In the genomic region with DNA sequence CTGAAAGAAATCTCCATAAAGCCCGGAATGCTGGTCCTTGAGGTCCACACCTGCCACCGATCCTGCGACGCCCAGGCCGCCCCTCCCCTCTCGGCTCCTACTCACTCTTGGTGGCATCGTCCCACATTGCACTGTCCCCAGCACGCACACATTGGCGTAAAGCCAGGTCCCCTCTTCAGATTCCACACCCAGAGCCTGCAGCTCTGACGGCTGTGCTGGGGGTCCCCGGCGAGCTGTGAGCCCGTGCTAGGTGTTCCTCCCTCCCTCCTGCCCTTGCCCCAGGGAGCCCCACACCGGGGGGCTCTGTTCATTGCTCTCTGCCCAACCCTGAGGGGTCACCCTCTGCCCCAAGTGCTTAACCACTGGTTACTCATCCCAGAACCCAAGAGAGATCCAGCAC, we compare ENCODE assay signal across 25 cellular contexts. TPM values are rescaled to one million over a fixed set of nuclear protein-coding genes. Genes with fewer than 3 reads are reported as not detected.
DNase-seq lines count a peak whose midpoint lies in the region; ATAC-seq and TF ChIP-seq lines count a peak whose summit lies in the region.
"Had no signal": no experiment of that assay in that cellular context is flagged by ENCODE, and none has a peak within 500 bp of the region (broad histone marks: within the 10 kb centered on the region; RNA-seq: fewer than 3 reads in every experiment).

No MANE protein-coding gene starts in this region.

- no peaks in the 10 kb centered on the region for H3K4me1 Mint-ChIP-seq in activated naive CD8-positive, alpha-beta T cell treated with anti-CD3 and anti-CD28 coated beads, Interleukin-2, amount 50 U/mL, for 24 hours
- H3K4me1 Mint-ChIP-seq in activated naive CD8-positive, alpha-beta T cell treated with anti-CD3 and anti-CD28 coated beads for 36 hours, result no peaks in the 10 kb centered on the region
- H3K4me1 Mint-ChIP-seq in stimulated activated memory B cell treated with anti-CD40 and anti-IgM and Interleukin-4, amounts not matched to agents 10 μg/mL and 1 μg/mL and 100 μg/mL, for 72 hours, result no peaks in the 10 kb centered on the region
- H3K4me1 Mint-ChIP-seq: GM23338, H9 had no signal

- H3K36me3 ChIP-seq in MM.1S (replicated peaks; ENCODE audit: insufficient read depth, low read length), result no peaks in the 10 kb centered on the region
- H3K36me3 ChIP-seq: BLaER1 treated with 17β-estradiol and CSF1 and Interleukin-3, amounts not matched to agents 10 nM and 100 nM had no signal

- H3K9ac ChIP-seq in MM.1S (ENCODE audit: low read length), result no peak overlapping the region
- H3K9ac ChIP-seq: BLaER1 treated with 17β-estradiol and CSF1 and Interleukin-3, amounts not matched to agents 10 nM and 100 nM; SK-N-SH had no signal

- TF ChIP-seq CTCF in MM.1S (IDR thresholded peaks at IDR 0.05; ENCODE audit: low read length), result no peak

- H3K9me3 ChIP-seq in MM.1S (replicated peaks; ENCODE audit: insufficient read depth, low read length), result no peaks in the 10 kb centered on the region

- H3K27ac Mint-ChIP-seq in activated naive CD8-positive, alpha-beta T cell treated with anti-CD3 and anti-CD28 coated beads, Interleukin-2, amount 50 U/mL, for 24 hours, result no peak overlapping the region
- H3K27ac Mint-ChIP-seq in activated naive CD8-positive, alpha-beta T cell treated with anti-CD3 and anti-CD28 coated beads for 36 hours, result no peak overlapping the region
- H3K27ac Mint-ChIP-seq in stimulated activated memory B cell treated with anti-CD40 and anti-IgM and Interleukin-4, amounts not matched to agents 10 μg/mL and 1 μg/mL and 100 μg/mL, for 72 hours, result no peak overlapping the region
- H3K27ac Mint-ChIP-seq: CD4-positive, alpha-beta T cell; GM23338; H9; T-helper 1 cell treated with Interleukin-12 subunit alpha and Interleukin-12 subunit beta and Interleukin-4 antibody, amounts not matched to agents 30 μg/mL and 1 μg/mL, for 36 hours had no signal

- H3K4me3 ChIP-seq in MM.1S (ENCODE audit: low read length), result no peak overlapping the region
- H3K4me3 ChIP-seq: A549; BLaER1 treated with 17β-estradiol and CSF1 and Interleukin-3, amounts not matched to agents 10 nM and 100 nM; GM23338 had no signal

- no peaks in the 10 kb centered on the region for H4K20me1 ChIP-seq in MM.1S (ENCODE audit: insufficient read depth, low read length)
- H4K20me1 ChIP-seq: BLaER1 treated with 17β-estradiol and CSF1 and Interleukin-3, amounts not matched to agents 10 nM and 100 nM had no signal

- H3K27me3 ChIP-seq in MM.1S (replicated peaks; ENCODE audit: insufficient read depth, low read length), result no peaks in the 10 kb centered on the region

- no peak overlapping the region for H2AFZ ChIP-seq in MM.1S (ENCODE audit: low read length)

- no peaks in the 10 kb centered on the region for H3K36me3 Mint-ChIP-seq in activated naive CD8-positive, alpha-beta T cell treated with anti-CD3 and anti-CD28 coated beads, Interleukin-2, amount 50 U/mL, for 24 hours (ENCODE audit: low read depth)
- H3K36me3 Mint-ChIP-seq in activated naive CD8-positive, alpha-beta T cell treated with anti-CD3 and anti-CD28 coated beads for 36 hours, result no peaks in the 10 kb centered on the region
- no peaks in the 10 kb centered on the region for H3K36me3 Mint-ChIP-seq in stimulated activated memory B cell treated with anti-CD40 and anti-IgM and Interleukin-4, amounts not matched to agents 10 μg/mL and 1 μg/mL and 100 μg/mL, for 72 hours

- H3K9me3 Mint-ChIP-seq in activated naive CD8-positive, alpha-beta T cell treated with anti-CD3 and anti-CD28 coated beads, Interleukin-2, amount 50 U/mL, for 24 hours, result no peaks in the 10 kb centered on the region
- no peaks in the 10 kb centered on the region for H3K9me3 Mint-ChIP-seq in activated naive CD8-positive, alpha-beta T cell treated with anti-CD3 and anti-CD28 coated beads for 36 hours
- no peaks in the 10 kb centered on the region for H3K9me3 Mint-ChIP-seq in stimulated activated memory B cell treated with anti-CD40 and anti-IgM and Interleukin-4, amounts not matched to agents 10 μg/mL and 1 μg/mL and 100 μg/mL, for 72 hours
- H3K9me3 Mint-ChIP-seq: CD4-positive, alpha-beta T cell; T-helper 1 cell treated with Interleukin-12 subunit alpha and Interleukin-12 subunit beta and Interleukin-4 antibody, amounts not matched to agents 30 μg/mL and 1 μg/mL, for 36 hours had no signal

- no peaks in the 10 kb centered on the region for H3F3A ChIP-seq in MM.1S (ENCODE audit: insufficient read depth, low read length)

- no peak overlapping the region for H3K27ac ChIP-seq in MM.1S (ENCODE audit: low read length)
- H3K27ac ChIP-seq: A549; BLaER1 treated with 17β-estradiol and CSF1 and Interleukin-3, amounts not matched to agents 10 nM and 100 nM had no signal

- H3K79me2 ChIP-seq in MM.1S (ENCODE audit: low read length), result no peaks in the 10 kb centered on the region

- DNase-seq in activated naive CD8-positive, alpha-beta T cell treated with anti-CD3 and anti-CD28 coated beads, Interleukin-2, amount 50 U/mL, for 24 hours, result no peak
- no peak for DNase-seq in activated naive CD8-positive, alpha-beta T cell treated with anti-CD3 and anti-CD28 coated beads for 36 hours
- DNase-seq in NCI-H187 treated with DMSO at 0.1 percent for 48 hours (lab: John Stamatoyannopoulos, UW), result peak; percentile 53
- DNase-seq in NCI-H345 treated with DMSO at 0.1 percent for 48 hours (lab: John Stamatoyannopoulos, UW; ENCODE audit: unreplicated experiment), result peak; percentile 42
- no peak for DNase-seq in NCI-H69 (lab: John Stamatoyannopoulos, UW)
- DNase-seq in MM.1S, result no peak
- DNase-seq: AML-193; CD4-positive, alpha-beta T cell; H9; Kasumi-1; MV-4-11; NCI-H1105; NCI-H1436 treated with DMSO at 0.1 percent for 48 hours; NCI-H2029; NCI-H2171; NCI-H226; NCI-H526; SK-N-SH; SW 1271 had no signal

- no peak overlapping the region for H3K4me2 ChIP-seq in MM.1S (ENCODE audit: low read depth, low read length)
- H3K4me2 ChIP-seq: A549; BLaER1 treated with 17β-estradiol and CSF1 and Interleukin-3, amounts not matched to agents 10 nM and 100 nM; GM23338; SK-N-SH had no signal

- H3K9me2 ChIP-seq in MM.1S (replicated peaks; ENCODE audit: insufficient read depth, low read length), result no peaks in the 10 kb centered on the region
- H3K9me2 ChIP-seq: SK-N-SH had no signal

- no peaks in the 10 kb centered on the region for H3K27me3 Mint-ChIP-seq in activated naive CD8-positive, alpha-beta T cell treated with anti-CD3 and anti-CD28 coated beads, Interleukin-2, amount 50 U/mL, for 24 hours
- peaks cover 3% of the 10 kb centered on the region for H3K27me3 Mint-ChIP-seq in activated naive CD8-positive, alpha-beta T cell treated with anti-CD3 and anti-CD28 coated beads for 36 hours
- H3K27me3 Mint-ChIP-seq in stimulated activated memory B cell treated with anti-CD40 and anti-IgM and Interleukin-4, amounts not matched to agents 10 μg/mL and 1 μg/mL and 100 μg/mL, for 72 hours, result no peaks in the 10 kb centered on the region

- no peak overlapping the region for H3K4me3 Mint-ChIP-seq in activated naive CD8-positive, alpha-beta T cell treated with anti-CD3 and anti-CD28 coated beads, Interleukin-2, amount 50 U/mL, for 24 hours
- no peak overlapping the region for H3K4me3 Mint-ChIP-seq in activated naive CD8-positive, alpha-beta T cell treated with anti-CD3 and anti-CD28 coated beads for 36 hours
- no peak overlapping the region for H3K4me3 Mint-ChIP-seq in stimulated activated memory B cell treated with anti-CD40 and anti-IgM and Interleukin-4, amounts not matched to agents 10 μg/mL and 1 μg/mL and 100 μg/mL, for 72 hours
- H3K4me3 Mint-ChIP-seq: CD4-positive, alpha-beta T cell; GM23338; H9; T-helper 1 cell treated with Interleukin-12 subunit alpha and Interleukin-12 subunit beta and Interleukin-4 antibody, amounts not matched to agents 30 μg/mL and 1 μg/mL, for 36 hours had no signal

- ATAC-seq in activated naive CD8-positive, alpha-beta T cell treated with anti-CD3 and anti-CD28 coated beads, Interleukin-2, amount 50 U/mL, for 24 hours, result peak; percentile 33
- peak; percentile 47 for ATAC-seq in stimulated activated memory B cell treated with anti-CD40 and anti-IgM and Interleukin-4, amounts not matched to agents 10 μg/mL and 1 μg/mL and 100 μg/mL, for 72 hours
- ATAC-seq: A549, GM23338 had no signal

- H3K4me1 ChIP-seq in MM.1S (ENCODE audit: low read length), result no peaks in the 10 kb centered on the region
- H3K4me1 ChIP-seq: A549 had no signal

RNA-seq across cellular contexts. Expression of gene TPO, which starts 8.5 kb away (rescaled TPM):
- not detected for total RNA-seq in activated naive CD8-positive, alpha-beta T cell treated with anti-CD3 and anti-CD28 coated beads for 36 hours
- total RNA-seq: GM23338, H9, M059J had no signal

Comparison
In these comparisons a context has a peak if more than half of its experiments do, and no peak if none do; other contexts are left out.
1. DNase-seq: peak in NCI-H187 treated with DMSO at 0.1 percent for 48 hours (single experiment) and NCI-H345 treated with DMSO at 0.1 percent for 48 hours (single experiment); none in activated naive CD8-positive, alpha-beta T cell treated with anti-CD3 and anti-CD28 coated beads, Interleukin-2, amount 50 U/mL, for 24 hours (single experiment), activated naive CD8-positive, alpha-beta T cell treated with anti-CD3 and anti-CD28 coated beads for 36 hours (single experiment), NCI-H69 (single experiment) and MM.1S (single experiment).